1 cellular context compared by ENCODE assay signal in the genomic region with DNA sequence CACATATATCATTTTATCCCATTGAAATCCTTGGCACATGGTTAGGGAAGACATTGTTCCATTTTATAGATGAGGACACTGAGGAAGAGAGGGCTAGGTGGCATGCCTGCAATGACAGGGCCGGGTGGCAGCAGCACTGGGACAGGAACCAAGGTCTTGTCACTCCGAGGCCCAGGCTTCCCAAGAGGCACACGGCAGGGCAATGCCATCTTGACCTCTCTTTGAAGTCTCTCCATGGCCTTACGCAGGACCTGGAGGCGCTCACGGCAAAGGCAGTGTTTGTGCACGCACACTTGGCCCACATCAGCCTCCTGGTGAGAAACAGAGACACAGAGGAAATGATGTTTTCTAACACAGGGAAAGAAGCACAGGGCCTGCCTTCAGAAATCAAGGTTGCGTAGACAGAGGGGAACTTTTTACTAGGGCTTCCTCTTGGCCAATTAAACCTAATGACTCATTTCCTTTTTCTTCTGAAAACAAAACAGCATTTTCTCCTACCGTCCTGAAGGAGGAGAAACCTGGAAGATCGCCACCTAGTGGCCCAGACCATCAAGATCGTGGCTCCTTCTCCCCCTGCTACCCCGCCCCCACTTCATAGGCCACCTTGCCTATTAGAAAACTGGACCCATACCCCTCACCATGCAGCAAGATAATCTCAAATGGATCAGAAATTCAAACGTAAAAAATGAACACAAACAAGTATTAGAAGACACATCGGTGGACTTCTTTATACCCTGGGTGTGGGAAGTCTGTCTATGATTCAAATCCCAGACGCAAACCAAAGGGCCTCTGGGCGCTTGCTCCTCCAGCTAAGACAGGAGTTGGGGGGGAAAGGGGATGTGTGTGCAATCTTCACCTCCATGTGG.
TF ChIP-seq lines count a peak whose summit lies in the region.

No MANE protein-coding gene starts in this region.

TF ChIP-seq in K562, 482 proteins besides CTCF, POLR2A, EP300 and RAD21 (continued from another document and continues in another):
- TF ChIP-seq, protein P1, sequence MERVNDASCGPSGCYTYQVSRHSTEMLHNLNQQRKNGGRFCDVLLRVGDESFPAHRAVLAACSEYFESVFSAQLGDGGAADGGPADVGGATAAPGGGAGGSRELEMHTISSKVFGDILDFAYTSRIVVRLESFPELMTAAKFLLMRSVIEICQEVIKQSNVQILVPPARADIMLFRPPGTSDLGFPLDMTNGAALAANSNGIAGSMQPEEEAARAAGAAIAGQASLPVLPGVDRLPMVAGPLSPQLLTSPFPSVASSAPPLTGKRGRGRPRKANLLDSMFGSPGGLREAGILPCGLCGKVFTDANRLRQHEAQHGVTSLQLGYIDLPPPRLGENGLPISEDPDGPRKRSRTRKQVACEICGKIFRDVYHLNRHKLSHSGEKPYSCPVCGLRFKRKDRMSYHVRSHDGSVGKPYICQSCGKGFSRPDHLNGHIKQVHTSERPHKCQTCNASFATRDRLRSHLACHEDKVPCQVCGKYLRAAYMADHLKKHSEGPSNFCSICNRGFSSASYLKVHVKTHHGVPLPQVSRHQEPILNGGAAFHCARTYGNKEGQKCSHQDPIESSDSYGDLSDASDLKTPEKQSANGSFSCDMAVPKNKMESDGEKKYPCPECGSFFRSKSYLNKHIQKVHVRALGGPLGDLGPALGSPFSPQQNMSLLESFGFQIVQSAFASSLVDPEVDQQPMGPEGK (CRISPR knock-in tag; IDR thresholded peaks at IDR 0.05; ENCODE audit: borderline replicate concordance) = no peak
- TF ChIP-seq, protein P2, sequence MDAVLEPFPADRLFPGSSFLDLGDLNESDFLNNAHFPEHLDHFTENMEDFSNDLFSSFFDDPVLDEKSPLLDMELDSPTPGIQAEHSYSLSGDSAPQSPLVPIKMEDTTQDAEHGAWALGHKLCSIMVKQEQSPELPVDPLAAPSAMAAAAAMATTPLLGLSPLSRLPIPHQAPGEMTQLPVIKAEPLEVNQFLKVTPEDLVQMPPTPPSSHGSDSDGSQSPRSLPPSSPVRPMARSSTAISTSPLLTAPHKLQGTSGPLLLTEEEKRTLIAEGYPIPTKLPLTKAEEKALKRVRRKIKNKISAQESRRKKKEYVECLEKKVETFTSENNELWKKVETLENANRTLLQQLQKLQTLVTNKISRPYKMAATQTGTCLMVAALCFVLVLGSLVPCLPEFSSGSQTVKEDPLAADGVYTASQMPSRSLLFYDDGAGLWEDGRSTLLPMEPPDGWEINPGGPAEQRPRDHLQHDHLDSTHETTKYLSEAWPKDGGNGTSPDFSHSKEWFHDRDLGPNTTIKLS (IDR thresholded peaks at IDR 0.05; ENCODE audit: borderline replicate concordance, low read depth) = 0 out of 2 replicates have a peak, but pooled peaks have one; percentile 40
- TF ChIP-seq, protein P3, sequence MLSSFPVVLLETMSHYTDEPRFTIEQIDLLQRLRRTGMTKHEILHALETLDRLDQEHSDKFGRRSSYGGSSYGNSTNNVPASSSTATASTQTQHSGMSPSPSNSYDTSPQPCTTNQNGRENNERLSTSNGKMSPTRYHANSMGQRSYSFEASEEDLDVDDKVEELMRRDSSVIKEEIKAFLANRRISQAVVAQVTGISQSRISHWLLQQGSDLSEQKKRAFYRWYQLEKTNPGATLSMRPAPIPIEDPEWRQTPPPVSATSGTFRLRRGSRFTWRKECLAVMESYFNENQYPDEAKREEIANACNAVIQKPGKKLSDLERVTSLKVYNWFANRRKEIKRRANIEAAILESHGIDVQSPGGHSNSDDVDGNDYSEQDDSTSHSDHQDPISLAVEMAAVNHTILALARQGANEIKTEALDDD (IDR thresholded peaks at IDR 0.05) = 0 out of 2 replicates have a peak, but pooled peaks have one; percentile 45
- no peak for TF ChIP-seq PHF8 (IDR thresholded peaks at IDR 0.05; ENCODE audit: borderline replicate concordance, low read length)
- TF ChIP-seq CBX8 (IDR thresholded peaks at IDR 0.05; ENCODE audit: borderline replicate concordance, extremely low read depth, low read depth, low read length, poor library complexity, severe bottlenecking) = no peak
- TF ChIP-seq CTBP1 (IDR thresholded peaks at IDR 0.05; ENCODE audit: borderline replicate concordance) = no peak
- TF ChIP-seq RBFOX2 (IDR thresholded peaks at IDR 0.05; ENCODE audit: low read depth, low read length) = 0 out of 2 replicates have a peak, but pooled peaks have one; percentile 36
- TF ChIP-seq GABPA (tag; conservative IDR thresholded peaks at IDR 0.05; ENCODE audit: low read depth) = peak; percentile 82
- TF ChIP-seq HCFC1 (IDR thresholded peaks at IDR 0.05; ENCODE audit: low read depth, low read length) = 0 out of 2 replicates have a peak, but pooled peaks have one; percentile 34
- TF ChIP-seq, protein P4, sequence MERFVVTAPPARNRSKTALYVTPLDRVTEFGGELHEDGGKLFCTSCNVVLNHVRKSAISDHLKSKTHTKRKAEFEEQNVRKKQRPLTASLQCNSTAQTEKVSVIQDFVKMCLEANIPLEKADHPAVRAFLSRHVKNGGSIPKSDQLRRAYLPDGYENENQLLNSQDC (CRISPR knock-in tag; IDR thresholded peaks at IDR 0.05) = no peak
- TF ChIP-seq JUND (IDR thresholded peaks at IDR 0.05; ENCODE audit: borderline replicate concordance, low read depth, low read length) = peak; percentile 95
- peak; percentile 92 for TF ChIP-seq JUND (tag; IDR thresholded peaks at IDR 0.05; ENCODE audit: borderline replicate concordance, low read depth, low read length)
- TF ChIP-seq SRF (CRISPR knock-in tag; IDR thresholded peaks at IDR 0.05) = no peak
- TF ChIP-seq TCF3 (CRISPR knock-in tag; IDR thresholded peaks at IDR 0.05) = peak; percentile 10; the same call in 1 of the 2 replicates
- TF ChIP-seq, protein P5, sequence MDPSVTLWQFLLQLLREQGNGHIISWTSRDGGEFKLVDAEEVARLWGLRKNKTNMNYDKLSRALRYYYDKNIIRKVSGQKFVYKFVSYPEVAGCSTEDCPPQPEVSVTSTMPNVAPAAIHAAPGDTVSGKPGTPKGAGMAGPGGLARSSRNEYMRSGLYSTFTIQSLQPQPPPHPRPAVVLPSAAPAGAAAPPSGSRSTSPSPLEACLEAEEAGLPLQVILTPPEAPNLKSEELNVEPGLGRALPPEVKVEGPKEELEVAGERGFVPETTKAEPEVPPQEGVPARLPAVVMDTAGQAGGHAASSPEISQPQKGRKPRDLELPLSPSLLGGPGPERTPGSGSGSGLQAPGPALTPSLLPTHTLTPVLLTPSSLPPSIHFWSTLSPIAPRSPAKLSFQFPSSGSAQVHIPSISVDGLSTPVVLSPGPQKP (CRISPR knock-in tag; IDR thresholded peaks at IDR 0.05) = no peak
- TF ChIP-seq TEAD4 (IDR thresholded peaks at IDR 0.05; ENCODE audit: low read length) = peak; percentile 54
- TF ChIP-seq TEAD4 (CRISPR knock-in tag; IDR thresholded peaks at IDR 0.05; ENCODE audit: borderline replicate concordance) = no peak
- TF ChIP-seq RB1 (IDR thresholded peaks at IDR 0.05; ENCODE audit: low read depth) = peak; percentile 40; the same call in 1 of the 2 replicates
- TF ChIP-seq SMARCA4 (IDR thresholded peaks at IDR 0.05) = peak; percentile 69
- no peak for TF ChIP-seq EWSR1 (IDR thresholded peaks at IDR 0.05; ENCODE audit: borderline replicate concordance, low read depth, partially characterized antibody)
- TF ChIP-seq, protein P6, sequence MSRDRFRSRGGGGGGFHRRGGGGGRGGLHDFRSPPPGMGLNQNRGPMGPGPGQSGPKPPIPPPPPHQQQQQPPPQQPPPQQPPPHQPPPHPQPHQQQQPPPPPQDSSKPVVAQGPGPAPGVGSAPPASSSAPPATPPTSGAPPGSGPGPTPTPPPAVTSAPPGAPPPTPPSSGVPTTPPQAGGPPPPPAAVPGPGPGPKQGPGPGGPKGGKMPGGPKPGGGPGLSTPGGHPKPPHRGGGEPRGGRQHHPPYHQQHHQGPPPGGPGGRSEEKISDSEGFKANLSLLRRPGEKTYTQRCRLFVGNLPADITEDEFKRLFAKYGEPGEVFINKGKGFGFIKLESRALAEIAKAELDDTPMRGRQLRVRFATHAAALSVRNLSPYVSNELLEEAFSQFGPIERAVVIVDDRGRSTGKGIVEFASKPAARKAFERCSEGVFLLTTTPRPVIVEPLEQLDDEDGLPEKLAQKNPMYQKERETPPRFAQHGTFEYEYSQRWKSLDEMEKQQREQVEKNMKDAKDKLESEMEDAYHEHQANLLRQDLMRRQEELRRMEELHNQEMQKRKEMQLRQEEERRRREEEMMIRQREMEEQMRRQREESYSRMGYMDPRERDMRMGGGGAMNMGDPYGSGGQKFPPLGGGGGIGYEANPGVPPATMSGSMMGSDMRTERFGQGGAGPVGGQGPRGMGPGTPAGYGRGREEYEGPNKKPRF (IDR thresholded peaks at IDR 0.05; ENCODE audit: low read depth, low read length) = no peak
- no peak for TF ChIP-seq ZNF77 (CRISPR knock-in tag; IDR thresholded peaks at IDR 0.05)
- no peak for TF ChIP-seq ZNF764 (CRISPR knock-in tag; IDR thresholded peaks at IDR 0.05; ENCODE audit: low read depth)
- TF ChIP-seq ZNF436 (CRISPR knock-in tag; IDR thresholded peaks at IDR 0.05) = no peak
- peak; percentile 79 for TF ChIP-seq RBM25 (IDR thresholded peaks at IDR 0.05; ENCODE audit: low read depth, low read length, severe bottlenecking)
- TF ChIP-seq ARHGAP35 (IDR thresholded peaks at IDR 0.05; ENCODE audit: partially characterized antibody) = no peak
- no peak for TF ChIP-seq BDP1 (IDR thresholded peaks at IDR 0.05; ENCODE audit: insufficient read depth, insufficient read length)
- TF ChIP-seq NFATC3 (IDR thresholded peaks at IDR 0.05) = no peak
- TF ChIP-seq MCM3 (IDR thresholded peaks at IDR 0.05) = no peak
- no peak for TF ChIP-seq POLR3A (IDR thresholded peaks at IDR 0.05; ENCODE audit: borderline replicate concordance, extremely low read depth, insufficient read depth, insufficient read length)
- no peak for TF ChIP-seq SRSF9 (IDR thresholded peaks at IDR 0.05; ENCODE audit: borderline replicate concordance, low read depth, low read length)
- peak; percentile 57; the same call in 1 of the 2 replicates for TF ChIP-seq ZNF263 (CRISPR knock-in tag; IDR thresholded peaks at IDR 0.05; ENCODE audit: borderline replicate concordance)
- TF ChIP-seq, protein P7, sequence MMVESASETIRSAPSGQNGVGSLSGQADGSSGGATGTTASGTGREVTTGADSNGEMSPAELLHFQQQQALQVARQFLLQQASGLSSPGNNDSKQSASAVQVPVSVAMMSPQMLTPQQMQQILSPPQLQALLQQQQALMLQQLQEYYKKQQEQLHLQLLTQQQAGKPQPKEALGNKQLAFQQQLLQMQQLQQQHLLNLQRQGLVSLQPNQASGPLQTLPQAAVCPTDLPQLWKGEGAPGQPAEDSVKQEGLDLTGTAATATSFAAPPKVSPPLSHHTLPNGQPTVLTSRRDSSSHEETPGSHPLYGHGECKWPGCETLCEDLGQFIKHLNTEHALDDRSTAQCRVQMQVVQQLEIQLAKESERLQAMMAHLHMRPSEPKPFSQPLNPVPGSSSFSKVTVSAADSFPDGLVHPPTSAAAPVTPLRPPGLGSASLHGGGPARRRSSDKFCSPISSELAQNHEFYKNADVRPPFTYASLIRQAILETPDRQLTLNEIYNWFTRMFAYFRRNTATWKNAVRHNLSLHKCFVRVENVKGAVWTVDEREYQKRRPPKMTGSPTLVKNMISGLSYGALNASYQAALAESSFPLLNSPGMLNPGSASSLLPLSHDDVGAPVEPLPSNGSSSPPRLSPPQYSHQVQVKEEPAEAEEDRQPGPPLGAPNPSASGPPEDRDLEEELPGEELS (CRISPR knock-in tag; IDR thresholded peaks at IDR 0.05; ENCODE audit: borderline replicate concordance) = no peak
- no peak for TF ChIP-seq KAT8 (IDR thresholded peaks at IDR 0.05; ENCODE audit: low read depth)
- TF ChIP-seq, protein P8, sequence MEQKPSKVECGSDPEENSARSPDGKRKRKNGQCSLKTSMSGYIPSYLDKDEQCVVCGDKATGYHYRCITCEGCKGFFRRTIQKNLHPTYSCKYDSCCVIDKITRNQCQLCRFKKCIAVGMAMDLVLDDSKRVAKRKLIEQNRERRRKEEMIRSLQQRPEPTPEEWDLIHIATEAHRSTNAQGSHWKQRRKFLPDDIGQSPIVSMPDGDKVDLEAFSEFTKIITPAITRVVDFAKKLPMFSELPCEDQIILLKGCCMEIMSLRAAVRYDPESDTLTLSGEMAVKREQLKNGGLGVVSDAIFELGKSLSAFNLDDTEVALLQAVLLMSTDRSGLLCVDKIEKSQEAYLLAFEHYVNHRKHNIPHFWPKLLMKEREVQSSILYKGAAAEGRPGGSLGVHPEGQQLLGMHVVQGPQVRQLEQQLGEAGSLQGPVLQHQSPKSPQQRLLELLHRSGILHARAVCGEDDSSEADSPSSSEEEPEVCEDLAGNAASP (IDR thresholded peaks at IDR 0.05) = no peak
- no peak for TF ChIP-seq BRD4 (IDR thresholded peaks at IDR 0.05)
- TF ChIP-seq ZNF766 (CRISPR knock-in tag; conservative IDR thresholded peaks at IDR 0.05) = 0 out of 2 replicates have a peak, but pooled peaks have one; percentile 22
- TF ChIP-seq HMGN3 (IDR thresholded peaks at IDR 0.05; ENCODE audit: borderline replicate concordance, extremely low read depth, insufficient read length, low read depth, low read length) = no peak
- no peak for TF ChIP-seq NR4A1 (CRISPR knock-in tag; IDR thresholded peaks at IDR 0.05)
- TF ChIP-seq NR4A1 (tag; IDR thresholded peaks at IDR 0.05) = peak; percentile 58; the same call in 1 of the 2 replicates
- TF ChIP-seq HLTF (IDR thresholded peaks at IDR 0.05) = no peak
- TF ChIP-seq, protein P9, sequence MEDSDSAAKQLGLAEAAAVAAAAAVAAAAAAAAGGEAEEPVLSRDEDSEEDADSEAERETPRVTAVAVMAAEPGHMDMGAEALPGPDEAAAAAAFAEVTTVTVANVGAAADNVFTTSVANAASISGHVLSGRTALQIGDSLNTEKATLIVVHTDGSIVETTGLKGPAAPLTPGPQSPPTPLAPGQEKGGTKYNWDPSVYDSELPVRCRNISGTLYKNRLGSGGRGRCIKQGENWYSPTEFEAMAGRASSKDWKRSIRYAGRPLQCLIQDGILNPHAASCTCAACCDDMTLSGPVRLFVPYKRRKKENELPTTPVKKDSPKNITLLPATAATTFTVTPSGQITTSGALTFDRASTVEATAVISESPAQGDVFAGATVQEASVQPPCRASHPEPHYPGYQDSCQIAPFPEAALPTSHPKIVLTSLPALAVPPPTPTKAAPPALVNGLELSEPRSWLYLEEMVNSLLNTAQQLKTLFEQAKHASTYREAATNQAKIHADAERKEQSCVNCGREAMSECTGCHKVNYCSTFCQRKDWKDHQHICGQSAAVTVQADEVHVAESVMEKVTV (CRISPR knock-in tag; IDR thresholded peaks at IDR 0.05) = peak; percentile 71
- no peak for TF ChIP-seq BHLHE40 (IDR thresholded peaks at IDR 0.05; ENCODE audit: low read length)
